ENCODE assay signal across 1 cellular context in the genomic region with DNA sequence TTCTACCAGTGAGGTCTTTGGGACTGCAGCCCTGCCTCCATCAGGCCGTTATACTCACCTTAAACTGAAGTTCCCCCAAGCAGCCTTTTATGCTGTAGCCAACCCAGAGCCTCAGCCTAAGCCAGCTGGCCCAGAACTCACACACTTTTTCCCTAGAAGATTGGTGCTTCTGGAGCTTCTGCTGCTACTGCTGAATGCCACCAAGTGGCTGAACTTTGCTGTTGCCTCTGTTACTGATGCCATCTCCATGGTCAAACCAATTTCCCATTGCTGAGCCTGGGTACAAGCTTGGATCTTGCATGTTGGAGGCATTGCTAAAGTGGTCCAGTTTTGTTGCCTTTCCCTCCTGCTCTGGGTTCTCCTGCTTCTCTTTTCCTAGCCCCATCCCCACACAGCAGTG.
TF ChIP-seq lines count a peak whose summit lies in the region.

No MANE protein-coding gene starts in this region.

TF ChIP-seq in IMR-90, 13 proteins besides CTCF, POLR2A, EP300 and RAD21:
- TF ChIP-seq SMC3 (IDR thresholded peaks at IDR 0.05; ENCODE audit: low read depth, low read length): peak; percentile 33
- TF ChIP-seq, protein P1, sequence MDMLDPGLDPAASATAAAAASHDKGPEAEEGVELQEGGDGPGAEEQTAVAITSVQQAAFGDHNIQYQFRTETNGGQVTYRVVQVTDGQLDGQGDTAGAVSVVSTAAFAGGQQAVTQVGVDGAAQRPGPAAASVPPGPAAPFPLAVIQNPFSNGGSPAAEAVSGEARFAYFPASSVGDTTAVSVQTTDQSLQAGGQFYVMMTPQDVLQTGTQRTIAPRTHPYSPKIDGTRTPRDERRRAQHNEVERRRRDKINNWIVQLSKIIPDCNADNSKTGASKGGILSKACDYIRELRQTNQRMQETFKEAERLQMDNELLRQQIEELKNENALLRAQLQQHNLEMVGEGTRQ (IDR thresholded peaks at IDR 0.05; ENCODE audit: low read depth, low read length): no peak
- TF ChIP-seq, protein P2, sequence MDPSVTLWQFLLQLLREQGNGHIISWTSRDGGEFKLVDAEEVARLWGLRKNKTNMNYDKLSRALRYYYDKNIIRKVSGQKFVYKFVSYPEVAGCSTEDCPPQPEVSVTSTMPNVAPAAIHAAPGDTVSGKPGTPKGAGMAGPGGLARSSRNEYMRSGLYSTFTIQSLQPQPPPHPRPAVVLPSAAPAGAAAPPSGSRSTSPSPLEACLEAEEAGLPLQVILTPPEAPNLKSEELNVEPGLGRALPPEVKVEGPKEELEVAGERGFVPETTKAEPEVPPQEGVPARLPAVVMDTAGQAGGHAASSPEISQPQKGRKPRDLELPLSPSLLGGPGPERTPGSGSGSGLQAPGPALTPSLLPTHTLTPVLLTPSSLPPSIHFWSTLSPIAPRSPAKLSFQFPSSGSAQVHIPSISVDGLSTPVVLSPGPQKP (IDR thresholded peaks at IDR 0.05; ENCODE audit: borderline replicate concordance, low read depth, low read length): no peak
